ENCODE assay signal across 30 cellular contexts in the genomic region with DNA sequence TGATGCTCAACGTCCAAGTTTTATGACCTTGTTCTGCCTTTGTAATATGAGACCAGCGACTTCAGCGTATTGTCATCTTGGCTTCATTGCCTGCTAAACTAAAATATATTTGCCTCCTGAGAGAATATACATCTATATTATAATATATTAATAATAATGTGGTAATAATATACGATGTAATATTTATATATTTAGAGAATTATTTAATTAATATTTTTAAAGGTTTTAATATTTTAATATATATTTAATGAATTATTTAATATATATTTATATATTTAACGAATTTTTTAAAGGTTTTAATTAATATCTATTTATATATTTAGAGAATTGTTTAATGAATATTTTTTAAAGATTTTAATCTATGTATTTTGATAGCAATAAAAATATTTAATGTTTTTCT.
"Had no signal": no experiment of that assay in that cellular context is flagged by ENCODE, and none has a peak within 500 bp of the region (broad histone marks: within the 10 kb centered on the region; RNA-seq: fewer than 3 reads in every experiment).

No MANE protein-coding gene starts in this region.

- H3K36me3 Mint-ChIP-seq: activated CD4-positive, alpha-beta memory T cell treated with anti-CD3 and anti-CD28 coated beads for 36 hours; activated naive CD8-positive, alpha-beta T cell treated with anti-CD3 and anti-CD28 coated beads for 36 hours had no signal

- H3K27me3 Mint-ChIP-seq: activated B cell treated with CpG ODN at 0.5 μM for 24 hours; activated CD4-positive, alpha-beta memory T cell treated with anti-CD3 and anti-CD28 coated beads for 36 hours; activated naive CD8-positive, alpha-beta T cell treated with anti-CD3 and anti-CD28 coated beads for 36 hours; central memory CD8-positive, alpha-beta T cell had no signal

- H3K27ac ChIP-seq: cardiac muscle cell, Peyer's patch, RWPE1 had no signal

- H3K4me3 Mint-ChIP-seq: activated B cell treated with CpG ODN at 0.5 μM for 24 hours; activated CD4-positive, alpha-beta memory T cell treated with anti-CD3 and anti-CD28 coated beads for 36 hours; activated naive CD8-positive, alpha-beta T cell treated with anti-CD3 and anti-CD28 coated beads for 36 hours; central memory CD8-positive, alpha-beta T cell had no signal

- H3K4me1 ChIP-seq: Peyer's patch had no signal

- H3K27ac Mint-ChIP-seq: activated B cell treated with CpG ODN at 0.5 μM for 24 hours; activated CD4-positive, alpha-beta memory T cell treated with anti-CD3 and anti-CD28 coated beads for 36 hours; activated naive CD8-positive, alpha-beta T cell treated with anti-CD3 and anti-CD28 coated beads for 36 hours had no signal

- H3K36me3 ChIP-seq: cardiac muscle cell, Peyer's patch had no signal

- H3K4me3 ChIP-seq: cardiac muscle cell, K562, Peyer's patch had no signal

- H3K27me3 ChIP-seq: cardiac muscle cell, Peyer's patch had no signal

- DNase-seq: activated B cell treated with CpG ODN at 0.5 μM for 24 hours; activated CD4-positive, alpha-beta memory T cell treated with anti-CD3 and anti-CD28 coated beads for 36 hours; activated CD4-positive, alpha-beta T cell treated with anti-CD3 and anti-CD28 coated beads for 4 hours; activated CD4-positive, alpha-beta T cell treated with anti-CD3 and anti-CD28 coated beads, Interleukin-2, amount 50 U/mL, for 1 hour; activated CD4-positive, CD25-positive, alpha-beta regulatory T cell treated with anti-CD3 and anti-CD28 coated beads, Interleukin-2, amount 50 U/mL, for 72 hours; activated CD8-positive, alpha-beta memory T cell treated with anti-CD3 and anti-CD28 coated beads, Interleukin-2, amount 50 U/mL, for 4 hours; activated effector memory CD4-positive, alpha-beta T cell treated with Interleukin-2 at 50 U/mL for 16 hours; activated naive CD4-positive, alpha-beta T cell treated with anti-CD3 and anti-CD28 coated beads, Interleukin-2, amount 50 U/mL, for 16 hours; activated naive CD8-positive, alpha-beta T cell treated with anti-CD3 and anti-CD28 coated beads for 36 hours; activated T-cell treated with anti-CD3 and anti-CD28 coated beads, Interleukin-2, amount 50 U/mL, for 48 hours; amniotic stem cell; aorta; NCI-H1092 treated with DMSO at 0.1 percent for 48 hours; NCI-H146; NCI-H187; NCI-H2029 treated with DMSO at 0.1 percent for 48 hours; NCI-H2107; NCI-H2171; NCI-H510A; NCI-H526; Peyer's patch; SIG-M5; SW 1271; T1000 had no signal

- H3K9me3 ChIP-seq: Peyer's patch had no signal

- H3K4me1 Mint-ChIP-seq: activated B cell treated with CpG ODN at 0.5 μM for 24 hours; activated naive CD8-positive, alpha-beta T cell treated with anti-CD3 and anti-CD28 coated beads for 36 hours; central memory CD8-positive, alpha-beta T cell had no signal

- ATAC-seq: K562, Right ventricle myocardium inferior, SK-N-SH treated with all-trans-retinoic acid at 6 μM for 48 hours had no signal

- FAIRE-seq: K562 had no signal
